ENCODE assay signal across 8 cellular contexts in genomic region chr2:61905372-61906186, GRCh38. TPM values are rescaled to one million over a fixed set of nuclear protein-coding genes. Genes with fewer than 3 reads are reported as not detected.
A peak's percentile ranks its signal among the peaks of the same experiment; 100 is the strongest.
DNase-seq lines count a peak whose midpoint lies in the region; ATAC-seq and TF ChIP-seq lines count a peak whose summit lies in the region.

TSS of gene COMMD1 (plus strand) at chr2:61905674. CDS start at chr2:61905679, 5 bp downstream.

- peak within 1 kb of the TSS; percentile 89 for H4K5ac ChIP-seq in IMR-90 (ENCODE audit: low read depth, low read length)

- H2AK5ac ChIP-seq in IMR-90 (ENCODE audit: low read depth, low read length), result 0 out of 2 replicates have a peak within 1 kb of the TSS, but pooled peaks have one; percentile 18

- peaks cover 13 to 30% of the 10 kb centered on the region in 2 experiments for H3K79me1 ChIP-seq in IMR-90 (ENCODE audit: low read depth in 1 of 2, low read length in 2 of 2)

- H3K4me3 ChIP-seq in IMR-90 (ENCODE audit: insufficient read depth, low read depth, low read length), result peak within 1 kb of the TSS; percentile 90

- peak within 1 kb of the TSS; percentile 100 for H3K14ac ChIP-seq in IMR-90 (replicated peaks; ENCODE audit: low read depth, low read length)

- H3K9me3 ChIP-seq in IMR-90 (ENCODE audit: control insufficient read depth, insufficient read depth, low read length), result no peaks in the 10 kb centered on the region

- no peaks in the 10 kb centered on the region for H4K20me1 ChIP-seq in IMR-90 (ENCODE audit: insufficient read depth, low read length)

- peak within 1 kb of the TSS; percentile 76 for H2BK20ac ChIP-seq in IMR-90 (ENCODE audit: low read depth, low read length)

- H3K27me3 Mint-ChIP-seq in activated T-helper 17 cell treated with anti-CD3 and anti-CD28 coated beads, Interleukin-2, amount 50 U/mL, for 72 hours, result no peaks in the 10 kb centered on the region
- no peaks in the 10 kb centered on the region for H3K27me3 Mint-ChIP-seq in natural killer cell treated with Interleukin-12 subunit alpha and Interleukin-12 subunit beta and Interleukin-15 and Interleukin-18, amount 100 ng/mL, for 72 hours

- BruUV-seq in IMR-90 (replicated peaks; lab: Mats Ljungman, UMichigan), result TSS peak; percentile 32

- in situ Hi-C loops in IMR-90 (cut with MboI; ENCODE audit: low sequenced_read_pairs), result no loop called here

- H3K27me3 ChIP-seq in IMR-90 (ENCODE audit: control insufficient read depth, insufficient read depth, low read length), result no peaks in the 10 kb centered on the region

- H2AK9ac ChIP-seq in IMR-90 (replicated peaks; ENCODE audit: low read depth, low read length, poor library complexity), result peak within 1 kb of the TSS; percentile 74

- H3K27ac ChIP-seq in IMR-90 (ENCODE audit: insufficient read depth, low read length), result peak within 1 kb of the TSS; percentile 68

- TF ChIP-seq CTCF in IMR-90 (conservative IDR thresholded peaks at IDR 0.05; ENCODE audit: low read depth, low read length), result no peak

- TF ChIP-seq POLR2A in IMR-90 (IDR thresholded peaks at IDR 0.05; ENCODE audit: low read depth, low read length), result peak; percentile 44

- no peaks in the 10 kb centered on the region for H3K9me3 Mint-ChIP-seq in activated T-helper 17 cell treated with anti-CD3 and anti-CD28 coated beads, Interleukin-2, amount 50 U/mL, for 72 hours
- no peaks in the 10 kb centered on the region for H3K9me3 Mint-ChIP-seq in natural killer cell treated with Interleukin-12 subunit alpha and Interleukin-12 subunit beta and Interleukin-15 and Interleukin-18, amount 100 ng/mL, for 72 hours

- H3K4me2 ChIP-seq in IMR-90 (ENCODE audit: low read depth, low read length), result peak within 1 kb of the TSS; percentile 95

- peak within 1 kb of the TSS; percentile 100 for H2AFZ ChIP-seq in IMR-90 (replicated peaks; ENCODE audit: low read length, poor library complexity)

- peak within 1 kb of the TSS; percentile 87 for H4K91ac ChIP-seq in IMR-90 (ENCODE audit: insufficient read depth, low read depth, low read length)

- H3K36me3 ChIP-seq in IMR-90 (ENCODE audit: control insufficient read depth, insufficient read depth, low read length), result no peaks in the 10 kb centered on the region

- CTCF ChIA-PET in IMR-90 (lab: Yijun Ruan, JAX), result no interaction called here

- peak within 1 kb of the TSS; percentile 96 for H3K4me3 Mint-ChIP-seq in activated T-helper 17 cell treated with anti-CD3 and anti-CD28 coated beads, Interleukin-2, amount 50 U/mL, for 72 hours
- peak within 1 kb of the TSS; percentile 97 for H3K4me3 Mint-ChIP-seq in natural killer cell treated with Interleukin-12 subunit alpha and Interleukin-12 subunit beta and Interleukin-15 and Interleukin-18, amount 100 ng/mL, for 72 hours

- H3K9ac ChIP-seq in IMR-90 (ENCODE audit: low read depth, low read length), result peak within 1 kb of the TSS; percentile 89

- H3K36me3 Mint-ChIP-seq in activated T-helper 17 cell treated with anti-CD3 and anti-CD28 coated beads, Interleukin-2, amount 50 U/mL, for 72 hours (ENCODE audit: low read depth), result no peaks in the 10 kb centered on the region
- H3K36me3 Mint-ChIP-seq in natural killer cell treated with Interleukin-12 subunit alpha and Interleukin-12 subunit beta and Interleukin-15 and Interleukin-18, amount 100 ng/mL, for 72 hours, result no peaks in the 10 kb centered on the region

- intact Hi-C loops in IMR-90 (cut with micrococcal nuclease), result no loop called here

- POLR2A ChIA-PET in IMR-90 (lab: Charles Lee; ENCODE audit: unreplicated experiment), result no interaction called here

- WGBS in IMR-90 (ENCODE audit: extremely low coverage in 2 of 2, insufficient read length in 1 of 2), 2 experiments, result 0% methylated on average over 1 of the region's 33 CpGs; no CpG with 5 or more reads in 1 of the 2 experiments

- peak within 1 kb of the TSS; percentile 82 to 99 for H4K8ac ChIP-seq in IMR-90 (ENCODE audit: low read depth in 2 of 2, low read length in 2 of 2)

- no peaks in the 10 kb centered on the region for H3K9me1 ChIP-seq in IMR-90 (ENCODE audit: insufficient read depth, low read length)

- DNase-seq in DMS53 treated with DMSO at 0.1 percent for 48 hours (lab: John Stamatoyannopoulos, UW; ENCODE audit: unreplicated experiment), result peak; percentile 72
- peak; percentile 60 for DNase-seq in IMR-90
- DNase-seq in RPMI8226, result peak; percentile 87
- DNase-seq in fibroblast of peridontal ligament (ENCODE audit: extremely low read depth), result peak; percentile 55
- DNase-seq in natural killer cell treated with Interleukin-12 subunit alpha and Interleukin-12 subunit beta and Interleukin-15 and Interleukin-18, amount 100 ng/mL, for 72 hours (ENCODE audit: low spot score), result peak; percentile 90
- DNase-seq in stimulated activated naive CD8-positive, alpha-beta T cell treated with anti-CD3 and anti-CD28 coated beads, Interleukin-15, Interleukin-2, amounts not matched to agents 100 U/mL and 50 U/mL, for 24 hours, result peak; percentile 89

- H3K23ac ChIP-seq in IMR-90 (ENCODE audit: low read depth, low read length), result peak within 1 kb of the TSS; percentile 98

- H3K4me1 ChIP-seq in IMR-90 (ENCODE audit: control insufficient read depth, insufficient read depth, low read length), result no peaks in the 10 kb centered on the region

- peak within 1 kb of the TSS; percentile 96 for H3K4ac ChIP-seq in IMR-90 (ENCODE audit: low read depth, low read length)

- ATAC-seq in GM21528 (IDR thresholded peaks at IDR 0.05; ENCODE audit: low FRiP score, unreplicated experiment) (peak; percentile 97), IMR-90 (ENCODE audit: low read depth) (peak; percentile 100)
- ATAC-seq in activated T-helper 17 cell treated with anti-CD3 and anti-CD28 coated beads, Interleukin-2, amount 50 U/mL, for 72 hours (replicated peaks), result peak; percentile 99
- ATAC-seq in natural killer cell treated with Interleukin-12 subunit alpha and Interleukin-12 subunit beta and Interleukin-15 and Interleukin-18, amount 100 ng/mL, for 72 hours, result peak; percentile 99 to 100
- peak; percentile 99 for ATAC-seq in stimulated activated naive CD8-positive, alpha-beta T cell treated with anti-CD3 and anti-CD28 coated beads, Interleukin-15, Interleukin-2, amounts not matched to agents 100 U/mL and 50 U/mL, for 24 hours

- peak within 1 kb of the TSS; percentile 83 for H2BK5ac ChIP-seq in IMR-90 (ENCODE audit: low read depth, low read length, poor library complexity, severe bottlenecking)

- H3K56ac ChIP-seq in IMR-90 (ENCODE audit: extremely low read depth, insufficient read depth, low read length), result peak within 1 kb of the TSS; percentile 92

- peak within 1 kb of the TSS; percentile 79 for H2BK120ac ChIP-seq in IMR-90 (ENCODE audit: low read depth, low read length)

- dilution Hi-C loops in IMR-90 (cut with HindIII; ENCODE audit: low sequenced_read_pairs, unreplicated experiment), result no loop called here

- H2BK15ac ChIP-seq in IMR-90 (ENCODE audit: low read depth, low read length), result peak within 1 kb of the TSS; percentile 63; the same call in 1 of the 3 replicates

- peak within 1 kb of the TSS; percentile 78 for H3K18ac ChIP-seq in IMR-90 (ENCODE audit: low read depth, low read length)

- no peak for TF ChIP-seq RAD21 in IMR-90 (IDR thresholded peaks at IDR 0.05; ENCODE audit: low read length)

- peak within 1 kb of the TSS; percentile 94 for H3K27ac Mint-ChIP-seq in activated T-helper 17 cell treated with anti-CD3 and anti-CD28 coated beads, Interleukin-2, amount 50 U/mL, for 72 hours
- peak within 1 kb of the TSS; percentile 79 to 97 for H3K27ac Mint-ChIP-seq in natural killer cell treated with Interleukin-12 subunit alpha and Interleukin-12 subunit beta and Interleukin-15 and Interleukin-18, amount 100 ng/mL, for 72 hours

- H3K4me1 Mint-ChIP-seq in activated T-helper 17 cell treated with anti-CD3 and anti-CD28 coated beads, Interleukin-2, amount 50 U/mL, for 72 hours, result no peaks in the 10 kb centered on the region
- peaks cover 15 to 21% of the 10 kb centered on the region in 2 donors for H3K4me1 Mint-ChIP-seq in natural killer cell treated with Interleukin-12 subunit alpha and Interleukin-12 subunit beta and Interleukin-15 and Interleukin-18, amount 100 ng/mL, for 72 hours (ENCODE audit: low read depth in 2 of 2)

TF ChIP-seq in IMR-90, 13 proteins besides CTCF, POLR2A, EP300 and RAD21:
- TF ChIP-seq BHLHE40 (IDR thresholded peaks at IDR 0.05; ENCODE audit: low read depth, low read length) (0 out of 2 replicates have a peak, but pooled peaks have one; percentile 6), ELK1 (IDR thresholded peaks at IDR 0.05; ENCODE audit: borderline replicate concordance, low read depth, low read length) (no peak), MXI1 (IDR thresholded peaks at IDR 0.05; ENCODE audit: borderline replicate concordance, low read depth, low read length) (peak; percentile 85), RFX5 (IDR thresholded peaks at IDR 0.05; ENCODE audit: low read depth, low read length) (peak; percentile 61; the same call in 1 of the 2 replicates), MAZ (IDR thresholded peaks at IDR 0.05; ENCODE audit: borderline replicate concordance, low read depth, low read length) (peak; percentile 64; the same call in 1 of the 2 replicates), SMC3 (IDR thresholded peaks at IDR 0.05; ENCODE audit: low read depth, low read length) (no peak)
- TF ChIP-seq, protein P1, sequence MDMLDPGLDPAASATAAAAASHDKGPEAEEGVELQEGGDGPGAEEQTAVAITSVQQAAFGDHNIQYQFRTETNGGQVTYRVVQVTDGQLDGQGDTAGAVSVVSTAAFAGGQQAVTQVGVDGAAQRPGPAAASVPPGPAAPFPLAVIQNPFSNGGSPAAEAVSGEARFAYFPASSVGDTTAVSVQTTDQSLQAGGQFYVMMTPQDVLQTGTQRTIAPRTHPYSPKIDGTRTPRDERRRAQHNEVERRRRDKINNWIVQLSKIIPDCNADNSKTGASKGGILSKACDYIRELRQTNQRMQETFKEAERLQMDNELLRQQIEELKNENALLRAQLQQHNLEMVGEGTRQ (IDR thresholded peaks at IDR 0.05; ENCODE audit: low read depth, low read length), result peak; percentile 17; the same call in 1 of the 2 replicates

RNA-seq across cellular contexts. Expression of gene COMMD1, which starts in this region (rescaled TPM):
- total RNA-seq in IMR-90 (2012; rRNA removed), result 45.8 and 60.4 TPM in 2 replicates
- 41.2 and 42.8 TPM in 2 replicates for polyA plus RNA-seq in IMR-90 (2012; rRNA removed)
- polyA plus RNA-seq in IMR-90 (2012; cell fraction: cytosol; rRNA removed), result 43.9 and 55.6 TPM in 2 replicates
- polyA plus RNA-seq in IMR-90 (2012; cell fraction: nucleus; rRNA removed; ENCODE audit: low replicate concordance), result 18.0 and 27.4 TPM in 2 replicates
- 10 to 100 TPM; 17.7 to 27.0 TPM for total RNA-seq in activated T-helper 17 cell treated with anti-CD3 and anti-CD28 coated beads, Interleukin-2, amount 50 U/mL, for 72 hours
- 10 to 100 TPM; 34.4 to 44.4 TPM for total RNA-seq in natural killer cell treated with Interleukin-12 subunit alpha and Interleukin-12 subunit beta and Interleukin-15 and Interleukin-18, amount 100 ng/mL, for 72 hours

Comparison
In these comparisons a context has a peak if more than half of its experiments do, and no peak if none do; other contexts are left out.
1. Peak in every context shown above with its lines: DNase-seq, ATAC-seq, H3K4me3 ChIP-seq and H3K27ac ChIP-seq.